Comparison of ENCODE assay signal across 8 cellular contexts in genomic region chr6:41602864-41603608, GRCh38. TPM values are rescaled to one million over a fixed set of nuclear protein-coding genes. Genes with fewer than 3 reads are reported as not detected.
DNase-seq lines count a peak whose midpoint lies in the region; ATAC-seq and TF ChIP-seq lines count a peak whose summit lies in the region.

No MANE protein-coding gene starts in this region.

- H3K36me3 Mint-ChIP-seq in activated naive CD8-positive, alpha-beta T cell treated with anti-CD3 and anti-CD28 coated beads, Interleukin-2, amount 50 U/mL, for 24 hours (ENCODE audit: low read depth), result no peaks in the 10 kb centered on the region
- peaks cover 4% of the 10 kb centered on the region for H3K36me3 Mint-ChIP-seq in progenitor cell of endocrine pancreas (ENCODE audit: insufficient read depth)

- H3K9me3 ChIP-seq in SU-DHL-6 (ENCODE audit: insufficient read depth, low read length), result no peaks in the 10 kb centered on the region
- H3K9me3 ChIP-seq in upper lobe of left lung, result no peaks in the 10 kb centered on the region

- H2AFZ ChIP-seq in SU-DHL-6 (ENCODE audit: low read depth, low read length, severe bottlenecking), result peak overlapping the region; percentile 47

- ATAC-seq in GM21360 (IDR thresholded peaks at IDR 0.05; ENCODE audit: unreplicated experiment) (peak; percentile 55), left ventricle myocardium superior (peak; percentile 84), upper lobe of left lung (ENCODE audit: low FRiP score in 2 of 2) (peak; percentile 76 to 88)
- ATAC-seq in activated naive CD8-positive, alpha-beta T cell treated with anti-CD3 and anti-CD28 coated beads, Interleukin-2, amount 50 U/mL, for 24 hours, result peak; percentile 78

- TF ChIP-seq EP300 in upper lobe of left lung (IDR thresholded peaks at IDR 0.05), result no peak

- no peak overlapping the region; the same call in 1 of the 2 replicates for H3K9ac ChIP-seq in SU-DHL-6 (ENCODE audit: low read length)

- WGBS in upper lobe of left lung, 2 donors, result 5 to 6% methylated on average over 20 of the region's 20 CpGs

- no peaks in the 10 kb centered on the region for H4K20me1 ChIP-seq in SU-DHL-6 (ENCODE audit: low read depth, low read length)

- H3K9me3 Mint-ChIP-seq in activated naive CD8-positive, alpha-beta T cell treated with anti-CD3 and anti-CD28 coated beads, Interleukin-2, amount 50 U/mL, for 24 hours, result no peaks in the 10 kb centered on the region
- H3K9me3 Mint-ChIP-seq in progenitor cell of endocrine pancreas (ENCODE audit: low read depth), result no peaks in the 10 kb centered on the region

- H3K4me1 Mint-ChIP-seq in activated naive CD8-positive, alpha-beta T cell treated with anti-CD3 and anti-CD28 coated beads, Interleukin-2, amount 50 U/mL, for 24 hours, result peaks cover 7% of the 10 kb centered on the region
- peaks cover 7% of the 10 kb centered on the region for H3K4me1 Mint-ChIP-seq in progenitor cell of endocrine pancreas (ENCODE audit: low read depth)

- H3K36me3 ChIP-seq in SU-DHL-6 (ENCODE audit: low read length), result no peaks in the 10 kb centered on the region
- peaks cover 0 to 14% (median 11%) of the 10 kb centered on the region in 4 donors for H3K36me3 ChIP-seq in upper lobe of left lung

- H3K4me2 ChIP-seq in SU-DHL-6 (ENCODE audit: low read depth, low read length, poor library complexity, severe bottlenecking), result peak overlapping the region; percentile 19

- no peaks in the 10 kb centered on the region for H3K9me2 ChIP-seq in SU-DHL-6 (replicated peaks; ENCODE audit: insufficient read depth, low read length)

- H3K4me1 ChIP-seq in upper lobe of left lung, result peaks cover 7 to 13% (median 9%) of the 10 kb centered on the region in 4 donors

- H3F3A ChIP-seq in SU-DHL-6 (ENCODE audit: insufficient read depth), result no peaks in the 10 kb centered on the region

- no peaks in the 10 kb centered on the region for H3K79me2 ChIP-seq in SU-DHL-6 (ENCODE audit: insufficient read depth, low read length)

- H3K27ac Mint-ChIP-seq in activated naive CD8-positive, alpha-beta T cell treated with anti-CD3 and anti-CD28 coated beads, Interleukin-2, amount 50 U/mL, for 24 hours, result no peak overlapping the region
- H3K27ac Mint-ChIP-seq in progenitor cell of endocrine pancreas, result peak overlapping the region; percentile 91

- peak; percentile 86 for TF ChIP-seq CTCF in AG10803 (conservative IDR thresholded peaks at IDR 0.05; ENCODE audit: low read length)
- peak; percentile 99 for TF ChIP-seq CTCF in SU-DHL-6 (IDR thresholded peaks at IDR 0.05; ENCODE audit: insufficient read depth, low read length, poor library complexity, severe bottlenecking)
- peak; percentile 96 for TF ChIP-seq CTCF in progenitor cell of endocrine pancreas (IDR thresholded peaks at IDR 0.05; ENCODE audit: unreplicated experiment)
- peak; percentile 79 to 94 (median 84) for TF ChIP-seq CTCF in upper lobe of left lung (IDR thresholded peaks at IDR 0.05)

- no peak for TF ChIP-seq POLR2A in upper lobe of left lung (IDR thresholded peaks at IDR 0.05)

- H3K27ac ChIP-seq in SU-DHL-6 (ENCODE audit: low read depth, low read length), result no peak overlapping the region
- H3K27ac ChIP-seq in upper lobe of left lung, result no peak overlapping the region

- H3K4me3 Mint-ChIP-seq in activated naive CD8-positive, alpha-beta T cell treated with anti-CD3 and anti-CD28 coated beads, Interleukin-2, amount 50 U/mL, for 24 hours, result no peak overlapping the region
- peak overlapping the region; percentile 8 for H3K4me3 Mint-ChIP-seq in progenitor cell of endocrine pancreas (ENCODE audit: low read depth)

- H3K27me3 Mint-ChIP-seq in activated naive CD8-positive, alpha-beta T cell treated with anti-CD3 and anti-CD28 coated beads, Interleukin-2, amount 50 U/mL, for 24 hours, result peaks cover 8% of the 10 kb centered on the region
- peaks cover 17% of the 10 kb centered on the region for H3K27me3 Mint-ChIP-seq in progenitor cell of endocrine pancreas

- no peaks in the 10 kb centered on the region for H3K27me3 ChIP-seq in SU-DHL-6 (ENCODE audit: low read length)
- H3K27me3 ChIP-seq in upper lobe of left lung, result no peaks in the 10 kb centered on the region

- peak; percentile 76 for DNase-seq in AG10803 (ENCODE audit: low read depth)
- peak; percentile 70 for DNase-seq in NCI-H128 (lab: John Stamatoyannopoulos, UW; ENCODE audit: unreplicated experiment)
- DNase-seq in activated naive CD8-positive, alpha-beta T cell treated with anti-CD3 and anti-CD28 coated beads, Interleukin-2, amount 50 U/mL, for 24 hours, result peak; percentile 78
- peak; percentile 78 for DNase-seq in left ventricle myocardium superior
- DNase-seq in progenitor cell of endocrine pancreas (ENCODE audit: low spot score, unreplicated experiment), result peak; percentile 74
- peak in 1 of 2 donors; percentile 74 for DNase-seq in upper lobe of left lung

- intact Hi-C loops in left ventricle myocardium superior (cut with micrococcal nuclease), result loop anchor here (2.0 to 5.0 kb wide), 2 partner anchors 80 to 236 kb away; no protein-coding TSS in a partner anchor

- H3K4me3 ChIP-seq in AG10803 (ENCODE audit: low read length) (no peak overlapping the region), SU-DHL-6 (ENCODE audit: insufficient read depth, low read length, poor library complexity, severe bottlenecking) (no peak overlapping the region), upper lobe of left lung (no peak overlapping the region)

RNA-seq across cellular contexts. Expression of gene MDFI, which starts 35.2 kb away (rescaled TPM):
- total RNA-seq in left ventricle myocardium superior (1.3 TPM), progenitor cell of endocrine pancreas (48.3 and 59.4 TPM in 2 replicates), upper lobe of left lung (10 to 100 TPM in 2 of 6 donors, 1 to 10 TPM in 4; 4.9 to 23.4 (median 8.0) TPM)

RNA-seq across cellular contexts. Expression of gene FOXP4, which starts 56.9 kb away (rescaled TPM):
- total RNA-seq in left ventricle myocardium superior (16.8 TPM), progenitor cell of endocrine pancreas (124 and 137 TPM in 2 replicates), upper lobe of left lung (10 to 100 TPM; 21.0 to 52.2 (median 27.7) TPM)
